In the genomic region with DNA sequence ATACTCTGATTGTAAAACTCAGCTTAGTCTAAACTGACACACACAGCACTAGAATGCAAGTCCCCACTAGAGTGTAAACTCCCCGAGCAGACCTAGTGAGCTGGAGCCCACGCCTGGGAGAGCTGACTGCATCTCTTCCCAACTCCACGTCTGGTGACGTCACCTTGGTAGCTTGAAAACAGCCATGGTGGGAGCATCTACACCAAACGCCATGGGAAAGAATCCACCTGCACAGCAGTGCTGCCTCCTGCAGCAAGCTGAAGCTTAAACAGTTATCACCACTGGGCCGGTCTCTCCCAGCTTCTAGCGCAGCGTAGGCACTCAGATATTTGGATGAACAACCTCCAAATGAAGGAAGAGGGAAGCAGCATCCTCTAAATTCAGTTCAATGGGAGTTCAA, we compare ENCODE assay signal across 1 cellular context.
TF ChIP-seq lines count a peak whose summit lies in the region.

No MANE protein-coding gene starts in this region.

TF ChIP-seq in IMR-90, 13 proteins besides CTCF, POLR2A, EP300 and RAD21 (continued from another document):
- no peak for TF ChIP-seq USF2 (IDR thresholded peaks at IDR 0.05; ENCODE audit: low read depth, low read length)
- no peak for TF ChIP-seq MXI1 (IDR thresholded peaks at IDR 0.05; ENCODE audit: borderline replicate concordance, low read depth, low read length)
- TF ChIP-seq RFX5 (IDR thresholded peaks at IDR 0.05; ENCODE audit: low read depth, low read length): no peak
- TF ChIP-seq CHD1 (IDR thresholded peaks at IDR 0.05; ENCODE audit: low read depth, low read length): no peak
